In the genomic region with DNA sequence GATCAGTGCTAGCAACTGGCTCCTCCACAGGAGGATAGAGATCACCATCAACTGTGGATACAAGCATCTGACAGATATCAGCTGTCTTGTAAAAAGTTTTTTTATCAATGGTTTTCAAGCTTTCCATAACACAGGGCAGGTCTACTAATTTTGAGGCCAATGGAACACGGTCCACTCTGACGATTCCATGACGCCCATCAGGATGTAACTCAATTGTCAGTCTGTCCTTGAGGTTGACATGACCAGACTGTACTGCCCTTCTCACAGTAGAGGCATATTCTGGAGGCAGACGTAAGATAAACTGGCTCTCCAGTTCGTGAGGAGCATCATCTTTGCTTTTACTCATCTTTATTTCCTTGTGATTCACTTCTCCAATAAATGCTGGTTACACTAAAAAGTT, we compare ENCODE assay signal across 8 cellular contexts. TPM values are rescaled to one million over a fixed set of nuclear protein-coding genes. Genes with fewer than 3 reads are reported as not detected.
DNase-seq lines count a peak whose midpoint lies in the region; ATAC-seq, FAIRE-seq and TF ChIP-seq lines count a peak whose summit lies in the region.

No MANE protein-coding gene starts in this region.

- H3K9me3 ChIP-seq in GM12878 (replicated peaks; ENCODE audit: control insufficient read depth, insufficient read depth, low read length) (peaks cover 29% of the 10 kb centered on the region), upper lobe of right lung (peaks cover 56% of the 10 kb centered on the region)

- CTCF ChIA-PET in GM12878 (lab: Yijun Ruan, JAX), result interaction anchor here (0.7 to 3.1 kb wide), 28 partner anchors 11 to 273 kb away, joined by 3 to 21 read pairs (median 5); a partner anchor contains a TSS

- peaks cover 44% of the 10 kb centered on the region for H3K9me3 Mint-ChIP-seq in activated naive CD4-positive, alpha-beta T cell treated with anti-CD3 and anti-CD28 coated beads, Interleukin-2, amount 50 U/mL, for 24 hours
- peaks cover 20% of the 10 kb centered on the region for H3K9me3 Mint-ChIP-seq in memory B cell

- H3K27ac ChIP-seq in GM12878 (ENCODE audit: control insufficient read depth, insufficient read depth) (no peak overlapping the region), upper lobe of right lung (no peak overlapping the region)

- no peak for FAIRE-seq in GM12878 (lab: Jason Lieb, UNC)

- no peak for TF ChIP-seq RAD21 in GM12878 (IDR thresholded peaks at IDR 0.05; ENCODE audit: insufficient read depth, low read depth, low read length)

- H3K4me2 ChIP-seq in GM12878 (ENCODE audit: control insufficient read depth, insufficient read depth), result peak overlapping the region; percentile 68; the same call in 1 of the 2 replicates

- no peaks in the 10 kb centered on the region for H4K20me1 ChIP-seq in GM12878 (ENCODE audit: control insufficient read depth, insufficient read depth)

- SMC1A ChIA-PET in GM12878 (lab: Charles Lee; ENCODE audit: uncharacterized antibody, unreplicated experiment), result interaction anchor here (0.9 to 1.8 kb wide), 6 partner anchors 9 to 209 kb away, joined by 3 to 12 read pairs (median 4); a partner anchor contains a TSS

- RAD21 ChIA-PET in GM12878 (lab: Charles Lee; ENCODE audit: unreplicated experiment), result interaction anchor here (1.0 to 2.7 kb wide), 4 partner anchors 50 to 244 kb away, joined by 3 to 17 read pairs (median 9); a partner anchor contains a TSS

- H3K36me3 ChIP-seq in GM12878 (ENCODE audit: control insufficient read depth in 2 of 2, insufficient read depth in 2 of 2, low read length in 1 of 2), result 0 out of 4 replicates have a peak, but pooled peaks cover 0 to 4% of the 10 kb centered on the region in 2 experiments
- H3K36me3 ChIP-seq in upper lobe of right lung, result no peaks in the 10 kb centered on the region

- in situ Hi-C loops in GM12878 (cut with MboI), result loop anchor here (10.0 kb wide), 1 partner anchor 245 kb away; no protein-coding TSS in a partner anchor

- WGBS in GM12878 (ENCODE audit: insufficient coverage, insufficient replicate concordance, low lambda C conversion rate, missing lambda C conversion rate), result 61% methylated on average over 5 of the region's 5 CpGs

- ATAC-seq in GM12878 (no peak), memory B cell (ENCODE audit: low read depth) (no peak), upper lobe of right lung (no peak), GM21526 (IDR thresholded peaks at IDR 0.05; ENCODE audit: low FRiP score, unreplicated experiment) (no peak), GM21360 (IDR thresholded peaks at IDR 0.05; ENCODE audit: unreplicated experiment) (no peak)

- H3K4me1 ChIP-seq in GM12878 (ENCODE audit: control insufficient read depth, insufficient read depth, low read length) (no peaks in the 10 kb centered on the region), upper lobe of right lung (no peaks in the 10 kb centered on the region)

- H3K79me2 ChIP-seq in GM12878 (ENCODE audit: control insufficient read depth, insufficient read depth, low read length), result peaks cover 23% of the 10 kb centered on the region

- no peak for TF ChIP-seq CTCF in GM12878 (IDR thresholded peaks at IDR 0.05 in 2 of 3, conservative IDR thresholded peaks at IDR 0.05 in 1 of 3; ENCODE audit: control insufficient read depth in 2 of 3, extremely low read depth in 1 of 3, insufficient read depth in 1 of 3, low read depth in 3 of 3, low read length in 3 of 3)
- TF ChIP-seq CTCF in upper lobe of right lung (IDR thresholded peaks at IDR 0.05), result no peak

- H3K27me3 ChIP-seq in GM12878 (replicated peaks in 1 of 2; ENCODE audit: control insufficient read depth in 2 of 2, insufficient read depth in 2 of 2, low read length in 1 of 2) (no peaks in the 10 kb centered on the region), upper lobe of right lung (no peaks in the 10 kb centered on the region)

- TF ChIP-seq POLR2A in GM12878 (IDR thresholded peaks at IDR 0.05; ENCODE audit: low read depth, low read length), result peak; percentile 54; the same call in 1 of the 2 replicates

- peak overlapping the region; percentile 81 for H3K4me3 ChIP-seq in GM12878
- peak overlapping the region; percentile 79 for H3K4me3 ChIP-seq in upper lobe of right lung

- H2AFZ ChIP-seq in GM12878 (ENCODE audit: control insufficient read depth, low read depth, low read length), result no peak overlapping the region

- intact Hi-C loops in GM12878 (cut with micrococcal nuclease; ENCODE audit: unreplicated experiment), result loop anchor here (2.0 kb wide), 2 partner anchors 93 to 245 kb away; a partner anchor contains a TSS
- intact Hi-C loops in upper lobe of right lung (cut with DNase I), result no loop called here

- H3K36me3 Mint-ChIP-seq in activated naive CD4-positive, alpha-beta T cell treated with anti-CD3 and anti-CD28 coated beads, Interleukin-2, amount 50 U/mL, for 24 hours, result peaks cover 55% of the 10 kb centered on the region
- peaks cover 33% of the 10 kb centered on the region for H3K36me3 Mint-ChIP-seq in memory B cell

- no peak overlapping the region for H3K9ac ChIP-seq in GM12878 (ENCODE audit: control insufficient read depth, insufficient read depth, low read length)

- BruUV-seq in GM12878 (replicated peaks; lab: Mats Ljungman, UMichigan), result no TSS peak

- POLR2A ChIA-PET in GM12878 (lab: Charles Lee), result interaction anchor here (1.2 to 1.6 kb wide), 2 partner anchors 15 to 51 kb away, joined by 6 to 7 read pairs; a partner anchor contains a TSS

- H3K4me1 Mint-ChIP-seq in activated naive CD4-positive, alpha-beta T cell treated with anti-CD3 and anti-CD28 coated beads, Interleukin-2, amount 50 U/mL, for 24 hours, result peaks cover 32% of the 10 kb centered on the region
- peaks cover 13% of the 10 kb centered on the region for H3K4me1 Mint-ChIP-seq in memory B cell

- H3K4me3 Mint-ChIP-seq in activated naive CD4-positive, alpha-beta T cell treated with anti-CD3 and anti-CD28 coated beads, Interleukin-2, amount 50 U/mL, for 24 hours, result peak overlapping the region; percentile 96
- peak overlapping the region; percentile 98 for H3K4me3 Mint-ChIP-seq in memory B cell

- H3K27ac Mint-ChIP-seq in activated naive CD4-positive, alpha-beta T cell treated with anti-CD3 and anti-CD28 coated beads, Interleukin-2, amount 50 U/mL, for 24 hours, result peak overlapping the region; percentile 59
- H3K27ac Mint-ChIP-seq in memory B cell, result peak overlapping the region; percentile 100

- peaks cover 1% of the 10 kb centered on the region for H3K27me3 Mint-ChIP-seq in activated naive CD4-positive, alpha-beta T cell treated with anti-CD3 and anti-CD28 coated beads, Interleukin-2, amount 50 U/mL, for 24 hours
- H3K27me3 Mint-ChIP-seq in memory B cell, result peaks cover 1% of the 10 kb centered on the region

- no peak for DNase-seq in activated naive CD4-positive, alpha-beta T cell treated with Interleukin-2 at 50 U/mL for 16 hours
- no peak for DNase-seq in GM12878 (ENCODE audit: low read depth, low spot score)
- no peak for DNase-seq in memory B cell (ENCODE audit: low spot score in 2 of 2)
- no peak for DNase-seq in upper lobe of right lung
- no peak for DNase-seq in hepatic stellate cell (ENCODE audit: low spot score)

- TF ChIP-seq EP300 in GM12878 (IDR thresholded peaks at IDR 0.05; ENCODE audit: borderline replicate concordance in 1 of 2, control insufficient read depth in 1 of 2, low read depth in 2 of 2, low read length in 2 of 2), result no peak

RNA-seq across cellular contexts. Expression of a gene that starts 0.9 kb away (rescaled TPM):
- total RNA-seq in GM12878 (2013; cell fraction: nucleolus; rRNA removed), result 37.7 and 39.7 TPM in 2 replicates
- total RNA-seq in GM12878 (2014; rRNA removed) (55.6 and 66.7 TPM in 2 replicates), GM12878 (2014; rRNA removed; fragmentation: Illumina TruSeq; extraction: Trizol) (69.7 and 70.4 TPM in 2 replicates), GM12878 (2021) (61.4 and 63.3 TPM in 2 replicates), upper lobe of right lung (60.4 TPM)
- polyA plus RNA-seq in GM12878 (2011; ENCODE audit: low read depth), result 48.5 TPM
- polyA plus RNA-seq in GM12878 (2011; rRNA removed) (42.0 and 63.1 TPM in 2 replicates), GM12878 (2014; fragmentation: Illumina TruSeq; extraction: Trizol) (77.9 and 100 TPM in 2 replicates), GM12878 (2014; fragmentation: Nextera tagmentation; extraction: Ambion mirVana) (10 to 100 TPM; 43.2 to 69.1 TPM), GM12878 (2014; rRNA removed) (55.7 and 69.4 TPM in 2 replicates), GM12878 (2016; fragmentation: Nextera tagmentation; extraction: Ambion mirVana) (10 to 100 TPM; 79.9 to 88.8 TPM)
- 15.3 and 16.7 TPM in 2 replicates for polyA plus RNA-seq in GM12878 (2011; cell fraction: cytosol; rRNA removed)
- polyA plus RNA-seq in GM12878 (2011; cell fraction: nucleus; rRNA removed), result 25.6 and 29.4 TPM in 2 replicates
- 63.9 and 66.4 TPM in 2 replicates for polyA plus RNA-seq in GM12878 (2012)
- polyA minus RNA-seq in GM12878 (2011; rRNA and poly(A)+ RNA removed), result 15.1 and 20.3 TPM in 2 replicates
- 8.0 and 8.3 TPM in 2 replicates for polyA minus RNA-seq in GM12878 (2011; cell fraction: cytosol; rRNA and poly(A)+ RNA removed)
- polyA minus RNA-seq in GM12878 (2011; cell fraction: nucleus; rRNA and poly(A)+ RNA removed), result 13.2 and 20.3 TPM in 2 replicates

RNA-seq across cellular contexts. Expression of a gene that starts 10.6 kb away (rescaled TPM):
- 1.8 and 2.0 TPM in 2 replicates for total RNA-seq in GM12878 (2013; cell fraction: nucleolus; rRNA removed)
- total RNA-seq in GM12878 (2014; rRNA removed) (0.22 and 0.51 TPM in 2 replicates), GM12878 (2014; rRNA removed; fragmentation: Illumina TruSeq; extraction: Trizol) (0.18 and 0.32 TPM in 2 replicates), GM12878 (2021) (0.19 and 0.31 TPM in 2 replicates), upper lobe of right lung (0.46 TPM)
- polyA plus RNA-seq in GM12878 (2011; ENCODE audit: low read depth), result 0.16 TPM
- polyA plus RNA-seq in GM12878 (2011; rRNA removed) (0.17 and 0.19 TPM in 2 replicates), GM12878 (2014; fragmentation: Illumina TruSeq; extraction: Trizol) (0.18 and 0.25 TPM in 2 replicates), GM12878 (2014; fragmentation: Nextera tagmentation; extraction: Ambion mirVana) (under 1 TPM in 1 of 2 experiments, not detected in 1; 0.02 TPM), GM12878 (2014; rRNA removed) (0.24 and 0.25 TPM in 2 replicates), GM12878 (2016; fragmentation: Nextera tagmentation; extraction: Ambion mirVana) (not detected)
- 0.05 and 0.10 TPM in 2 replicates for polyA plus RNA-seq in GM12878 (2011; cell fraction: cytosol; rRNA removed)
- 0.37 and 0.43 TPM in 2 replicates for polyA plus RNA-seq in GM12878 (2011; cell fraction: nucleus; rRNA removed)
- 0.09 and 0.13 TPM in 2 replicates for polyA plus RNA-seq in GM12878 (2012)
- 0.10 and 0.29 TPM in 2 replicates for polyA minus RNA-seq in GM12878 (2011; rRNA and poly(A)+ RNA removed)
- not detected in 2 replicates for polyA minus RNA-seq in GM12878 (2011; cell fraction: cytosol; rRNA and poly(A)+ RNA removed)
- polyA minus RNA-seq in GM12878 (2011; cell fraction: nucleus; rRNA and poly(A)+ RNA removed), result 0.24 and 0.48 TPM in 2 replicates

RNA-seq across cellular contexts. Expression of a gene that starts 15.8 kb away (rescaled TPM):
- 0.37 and 0.56 TPM in 2 replicates for total RNA-seq in GM12878 (2013; cell fraction: nucleolus; rRNA removed)
- 0.17 and 0.38 TPM in 2 replicates for total RNA-seq in GM12878 (2014; rRNA removed)
- 0.31 and 0.46 TPM in 2 replicates for total RNA-seq in GM12878 (2014; rRNA removed; fragmentation: Illumina TruSeq; extraction: Trizol)
- total RNA-seq in GM12878 (2021), result 0.44 and 0.58 TPM in 2 replicates
- not detected for polyA plus RNA-seq in GM12878 (2011; ENCODE audit: low read depth)
- polyA plus RNA-seq in GM12878 (2011; rRNA removed), result not detected in 2 replicates
- polyA plus RNA-seq in GM12878 (2011; cell fraction: cytosol; rRNA removed), result not detected in 2 replicates
- polyA plus RNA-seq in GM12878 (2011; cell fraction: nucleus; rRNA removed), result 0.09 TPM in 1 of 2 replicates, not detected in the other
- not detected in 2 replicates for polyA plus RNA-seq in GM12878 (2012)
- 0.09 TPM in 1 of 2 replicates, not detected in the other for polyA plus RNA-seq in GM12878 (2014; fragmentation: Illumina TruSeq; extraction: Trizol)
- polyA plus RNA-seq in GM12878 (2014; fragmentation: Nextera tagmentation; extraction: Ambion mirVana), result not detected
- polyA plus RNA-seq in GM12878 (2014; rRNA removed), result not detected in 2 replicates
- not detected for polyA plus RNA-seq in GM12878 (2016; fragmentation: Nextera tagmentation; extraction: Ambion mirVana)
- 0.51 and 0.57 TPM in 2 replicates for polyA minus RNA-seq in GM12878 (2011; rRNA and poly(A)+ RNA removed)
- not detected in 2 replicates for polyA minus RNA-seq in GM12878 (2011; cell fraction: cytosol; rRNA and poly(A)+ RNA removed)
- polyA minus RNA-seq in GM12878 (2011; cell fraction: nucleus; rRNA and poly(A)+ RNA removed), result 0.12 and 0.96 TPM in 2 replicates
- total RNA-seq in upper lobe of right lung, result 0.64 TPM

RNA-seq across cellular contexts. Expression of a gene that starts 18.9 kb away (rescaled TPM):
- 1.0 and 1.3 TPM in 2 replicates for total RNA-seq in GM12878 (2013; cell fraction: nucleolus; rRNA removed)
- 0.06 TPM in 1 of 2 replicates, not detected in the other for total RNA-seq in GM12878 (2014; rRNA removed)
- total RNA-seq in GM12878 (2014; rRNA removed; fragmentation: Illumina TruSeq; extraction: Trizol), result 0.04 and 0.05 TPM in 2 replicates
- 0.05 and 0.11 TPM in 2 replicates for total RNA-seq in GM12878 (2021)
- polyA plus RNA-seq in GM12878 (2011; ENCODE audit: low read depth), result not detected
- polyA plus RNA-seq in GM12878 (2011; rRNA removed), result 0.04 and 0.11 TPM in 2 replicates
- 0.01 and 0.03 TPM in 2 replicates for polyA plus RNA-seq in GM12878 (2011; cell fraction: cytosol; rRNA removed)
- polyA plus RNA-seq in GM12878 (2011; cell fraction: nucleus; rRNA removed), result 0.18 and 0.25 TPM in 2 replicates
- 0.04 and 0.11 TPM in 2 replicates for polyA plus RNA-seq in GM12878 (2012)
- 0.03 and 0.08 TPM in 2 replicates for polyA plus RNA-seq in GM12878 (2014; fragmentation: Illumina TruSeq; extraction: Trizol)
- not detected for polyA plus RNA-seq in GM12878 (2014; fragmentation: Nextera tagmentation; extraction: Ambion mirVana)
- polyA plus RNA-seq in GM12878 (2014; rRNA removed), result 0.03 and 0.10 TPM in 2 replicates
- polyA plus RNA-seq in GM12878 (2016; fragmentation: Nextera tagmentation; extraction: Ambion mirVana), result not detected
- 0.07 and 0.15 TPM in 2 replicates for polyA minus RNA-seq in GM12878 (2011; rRNA and poly(A)+ RNA removed)
- not detected in 2 replicates for polyA minus RNA-seq in GM12878 (2011; cell fraction: cytosol; rRNA and poly(A)+ RNA removed)
- 0.24 and 0.29 TPM in 2 replicates for polyA minus RNA-seq in GM12878 (2011; cell fraction: nucleus; rRNA and poly(A)+ RNA removed)
- total RNA-seq in upper lobe of right lung, result 2.5 TPM

RNA-seq across cellular contexts. Expression of a gene that starts 23.9 kb away (rescaled TPM):
- 0.61 and 0.71 TPM in 2 replicates for total RNA-seq in GM12878 (2013; cell fraction: nucleolus; rRNA removed)
- 0.05 and 0.11 TPM in 2 replicates for total RNA-seq in GM12878 (2014; rRNA removed)
- not detected in 2 replicates for total RNA-seq in GM12878 (2014; rRNA removed; fragmentation: Illumina TruSeq; extraction: Trizol)
- total RNA-seq in GM12878 (2021), result 0.08 and 0.10 TPM in 2 replicates
- polyA plus RNA-seq in GM12878 (2011; ENCODE audit: low read depth), result not detected
- polyA plus RNA-seq in GM12878 (2011; rRNA removed), result 0.04 TPM in 1 of 2 replicates, not detected in the other
- 0.01 TPM in 1 of 2 replicates, not detected in the other for polyA plus RNA-seq in GM12878 (2011; cell fraction: cytosol; rRNA removed)
- polyA plus RNA-seq in GM12878 (2011; cell fraction: nucleus; rRNA removed), result 0.16 and 0.24 TPM in 2 replicates
- polyA plus RNA-seq in GM12878 (2012), result 0.03 and 0.07 TPM in 2 replicates
- 0.06 TPM in 1 of 2 replicates, not detected in the other for polyA plus RNA-seq in GM12878 (2014; fragmentation: Illumina TruSeq; extraction: Trizol)
- polyA plus RNA-seq in GM12878 (2014; fragmentation: Nextera tagmentation; extraction: Ambion mirVana), result not detected
- polyA plus RNA-seq in GM12878 (2014; rRNA removed), result not detected in 2 replicates
- under 1 TPM in 1 of 2 experiments, not detected in 1; 0.17 TPM for polyA plus RNA-seq in GM12878 (2016; fragmentation: Nextera tagmentation; extraction: Ambion mirVana)
- 0.10 TPM in 1 of 2 replicates, not detected in the other for polyA minus RNA-seq in GM12878 (2011; rRNA and poly(A)+ RNA removed)
- polyA minus RNA-seq in GM12878 (2011; cell fraction: cytosol; rRNA and poly(A)+ RNA removed), result not detected in 2 replicates
- polyA minus RNA-seq in GM12878 (2011; cell fraction: nucleus; rRNA and poly(A)+ RNA removed), result 0.12 and 0.48 TPM in 2 replicates
- total RNA-seq in upper lobe of right lung, result 1.7 TPM
